8 cellular contexts compared by ENCODE assay signal in genomic region chr12:112107728-112108447, GRCh38. TPM values are rescaled to one million over a fixed set of nuclear protein-coding genes. Genes with fewer than 3 reads are reported as not detected.
DNase-seq lines count a peak whose midpoint lies in the region; ATAC-seq and TF ChIP-seq lines count a peak whose summit lies in the region.

No MANE protein-coding gene starts in this region.

- TF ChIP-seq CTCF in AG10803 (conservative IDR thresholded peaks at IDR 0.05; ENCODE audit: low read length) = no peak
- no peak for TF ChIP-seq CTCF in RWPE1 (conservative IDR thresholded peaks at IDR 0.05; ENCODE audit: low read depth)

- CTCF ChIA-PET in RWPE1 (lab: Yijun Ruan, JAX) = no interaction called here

- peaks cover 15% of the 10 kb centered on the region for H3K36me3 Mint-ChIP-seq in central memory CD8-positive, alpha-beta T cell (ENCODE audit: insufficient read depth)

- ATAC-seq in GM21360 (IDR thresholded peaks at IDR 0.05; ENCODE audit: unreplicated experiment) (peak; percentile 13), GM19397 (IDR thresholded peaks at IDR 0.05; ENCODE audit: unreplicated experiment) (no peak)
- no peak for ATAC-seq in central memory CD8-positive, alpha-beta T cell (replicated peaks; ENCODE audit: extremely low read depth, poor library complexity, severe bottlenecking)

- DNase-seq in AG10803 (ENCODE audit: low read depth) (no peak), RWPE1 (ENCODE audit: low spot score) (no peak), lung microvascular endothelial cell (ENCODE audit: low read depth in 2 of 2) (peak; percentile 24 to 31), substantia nigra (lab: John Stamatoyannopoulos, UW) (peak in 16 of 49 donors; percentile 8 to 55 (median 30))
- DNase-seq in central memory CD8-positive, alpha-beta T cell (ENCODE audit: low spot score in 2 of 2) = no peak
- DNase-seq in stimulated activated naive CD4-positive, alpha-beta T cell (lab: John Stamatoyannopoulos, UW) = no peak

- peak overlapping the region; percentile 94 for H3K4me3 Mint-ChIP-seq in central memory CD8-positive, alpha-beta T cell

- H3K4me1 Mint-ChIP-seq in central memory CD8-positive, alpha-beta T cell = peaks cover 38% of the 10 kb centered on the region

- H3K27ac ChIP-seq in RWPE1 (peak overlapping the region; percentile 94), substantia nigra (ENCODE audit: low read depth, low read length, poor library complexity, severe bottlenecking) (peak overlapping the region; percentile 98)

- POLR2A ChIA-PET in RWPE1 (lab: Yijun Ruan, JAX; ENCODE audit: low non-redundant PET) = interaction anchor here (0.6 to 1.3 kb wide), 3 partner anchors 27 to 382 kb away, joined by 3 to 5 read pairs (median 3); partner anchors contain the start of genes ERP29 and TMEM116

- H3K27me3 Mint-ChIP-seq in central memory CD8-positive, alpha-beta T cell = no peaks in the 10 kb centered on the region

- H3K9me3 Mint-ChIP-seq in central memory CD8-positive, alpha-beta T cell = no peaks in the 10 kb centered on the region

- H3K4me3 ChIP-seq in AG10803 (ENCODE audit: low read length) = peak overlapping the region; percentile 100

- H3K27ac Mint-ChIP-seq in central memory CD8-positive, alpha-beta T cell (ENCODE audit: low read depth) = peak overlapping the region; percentile 95

RNA-seq across cellular contexts. Expression of gene NAA25, which starts 0.7 kb away (rescaled TPM):
- total RNA-seq in lung microvascular endothelial cell = 10.5 and 12.5 TPM in 2 replicates

RNA-seq across cellular contexts. Expression of gene TRAFD1, which starts 17.5 kb away (rescaled TPM):
- 22.7 and 26.4 TPM in 2 replicates for total RNA-seq in lung microvascular endothelial cell

Comparison
In these comparisons a context has a peak if more than half of its experiments do, and no peak if none do; other contexts are left out.
1. DNase-seq: peak in lung microvascular endothelial cell (2 of 2); none in AG10803 (single experiment), RWPE1 (single experiment), central memory CD8-positive, alpha-beta T cell (0 of 2) and stimulated activated naive CD4-positive, alpha-beta T cell (0 of 6).